Comparison of ENCODE assay signal across 26 cellular contexts in genomic region chr11:31139479-31139878, GRCh38.
"Had no signal": no experiment of that assay in that cellular context is flagged by ENCODE, and none has a peak within 500 bp of the region (broad histone marks: within the 10 kb centered on the region; RNA-seq: fewer than 3 reads in every experiment).

No MANE protein-coding gene starts in this region.

- DNase-seq: activated CD4-positive, alpha-beta memory T cell treated with anti-CD3 and anti-CD28 coated beads, Interleukin-2, amount 10 ng/mL, durations not matched to agents 7 days and 5 days; activated CD4-positive, alpha-beta T cell treated with anti-CD3 and anti-CD28 coated beads for 1 hour; activated CD4-positive, alpha-beta T cell treated with anti-CD3 and anti-CD28 coated beads for 4 hours; activated CD4-positive, alpha-beta T cell treated with anti-CD3 and anti-CD28 coated beads, Interleukin-2, amount 10 ng/mL, durations not matched to agents 7 days and 5 days; activated CD4-positive, alpha-beta T cell treated with anti-CD3 and anti-CD28 coated beads, Interleukin-2, amount 50 U/mL, for 4 hours; activated CD8-positive, alpha-beta memory T cell treated with anti-CD3 and anti-CD28 coated beads, Interleukin-2, amount 50 U/mL, for 48 hours; activated gamma-delta T cell; activated naive CD4-positive, alpha-beta T cell; activated naive CD4-positive, alpha-beta T cell treated with anti-CD3 and anti-CD28 coated beads, Interleukin-2, amount 10 ng/mL, durations not matched to agents 7 days and 5 days; activated naive CD8-positive, alpha-beta T cell treated with anti-CD3 and anti-CD28 coated beads, Interleukin-2, amount 10 ng/mL, durations not matched to agents 7 days and 5 days; activated T-cell treated with anti-CD3 and anti-CD28 coated beads for 4 hours; activated T-cell treated with anti-CD3 and anti-CD28 coated beads, Interleukin-2, amount 50 U/mL, for 24 hours; activated T-cell treated with anti-CD3 and anti-CD28 coated beads, Interleukin-2, amount 50 U/mL, for 72 hours; central memory CD4-positive, alpha-beta T cell; cerebellar nuclear complex; colonic mucosa; effector CD8-positive, alpha-beta T cell; esophagus squamous epithelium; head of caudate nucleus; T-helper 2 cell had no signal

- H3K4me3 Mint-ChIP-seq: activated CD4-positive, alpha-beta memory T cell treated with anti-CD3 and anti-CD28 coated beads, Interleukin-2, amount 10 ng/mL, durations not matched to agents 7 days and 5 days; activated CD4-positive, alpha-beta T cell treated with anti-CD3 and anti-CD28 coated beads, Interleukin-2, amount 10 ng/mL, durations not matched to agents 7 days and 5 days; activated naive CD4-positive, alpha-beta T cell treated with anti-CD3 and anti-CD28 coated beads, Interleukin-2, amount 10 ng/mL, durations not matched to agents 7 days and 5 days; activated naive CD8-positive, alpha-beta T cell treated with anti-CD3 and anti-CD28 coated beads, Interleukin-2, amount 10 ng/mL, durations not matched to agents 7 days and 5 days; activated T-cell treated with anti-CD3 and anti-CD28 coated beads, Interleukin-2, amount 50 U/mL, for 24 hours; activated T-cell treated with anti-CD3 and anti-CD28 coated beads, Interleukin-2, amount 50 U/mL, for 72 hours; brain had no signal

- H3K27me3 Mint-ChIP-seq: activated CD4-positive, alpha-beta T cell treated with anti-CD3 and anti-CD28 coated beads, Interleukin-2, amount 10 ng/mL, durations not matched to agents 7 days and 5 days; activated naive CD4-positive, alpha-beta T cell treated with anti-CD3 and anti-CD28 coated beads, Interleukin-2, amount 10 ng/mL, durations not matched to agents 7 days and 5 days had no signal

- H3K27ac ChIP-seq: ascending aorta, breast epithelium, cardiac muscle cell, colonic mucosa, epithelial cell of prostate, esophagus squamous epithelium had no signal

- H3K9me3 ChIP-seq: ascending aorta, breast epithelium, colonic mucosa, esophagus squamous epithelium had no signal

- ATAC-seq: activated naive CD4-positive, alpha-beta T cell treated with anti-CD3 and anti-CD28 coated beads, Interleukin-2, amount 50 U/mL, for 72 hours; activated T-cell treated with anti-CD3 and anti-CD28 coated beads, Interleukin-2, amount 50 U/mL, for 72 hours had no signal

- H3K9me3 Mint-ChIP-seq: activated CD4-positive, alpha-beta memory T cell treated with anti-CD3 and anti-CD28 coated beads, Interleukin-2, amount 10 ng/mL, durations not matched to agents 7 days and 5 days; activated CD4-positive, alpha-beta T cell treated with anti-CD3 and anti-CD28 coated beads, Interleukin-2, amount 10 ng/mL, durations not matched to agents 7 days and 5 days; activated naive CD4-positive, alpha-beta T cell treated with anti-CD3 and anti-CD28 coated beads, Interleukin-2, amount 10 ng/mL, durations not matched to agents 7 days and 5 days; activated naive CD4-positive, alpha-beta T cell treated with anti-CD3 and anti-CD28 coated beads, Interleukin-2, amount 50 U/mL, for 72 hours; activated naive CD8-positive, alpha-beta T cell treated with anti-CD3 and anti-CD28 coated beads, Interleukin-2, amount 10 ng/mL, durations not matched to agents 7 days and 5 days; activated T-cell treated with anti-CD3 and anti-CD28 coated beads, Interleukin-2, amount 50 U/mL, for 24 hours; activated T-cell treated with anti-CD3 and anti-CD28 coated beads, Interleukin-2, amount 50 U/mL, for 72 hours; brain had no signal

- H3K4me1 Mint-ChIP-seq: activated CD4-positive, alpha-beta memory T cell treated with anti-CD3 and anti-CD28 coated beads, Interleukin-2, amount 10 ng/mL, durations not matched to agents 7 days and 5 days; activated CD4-positive, alpha-beta T cell treated with anti-CD3 and anti-CD28 coated beads, Interleukin-2, amount 10 ng/mL, durations not matched to agents 7 days and 5 days; activated naive CD4-positive, alpha-beta T cell treated with anti-CD3 and anti-CD28 coated beads, Interleukin-2, amount 10 ng/mL, durations not matched to agents 7 days and 5 days; activated naive CD8-positive, alpha-beta T cell treated with anti-CD3 and anti-CD28 coated beads, Interleukin-2, amount 10 ng/mL, durations not matched to agents 7 days and 5 days had no signal

- H3K36me3 Mint-ChIP-seq: activated naive CD4-positive, alpha-beta T cell treated with anti-CD3 and anti-CD28 coated beads, Interleukin-2, amount 10 ng/mL, durations not matched to agents 7 days and 5 days; activated naive CD4-positive, alpha-beta T cell treated with anti-CD3 and anti-CD28 coated beads, Interleukin-2, amount 50 U/mL, for 72 hours; activated naive CD8-positive, alpha-beta T cell treated with anti-CD3 and anti-CD28 coated beads, Interleukin-2, amount 10 ng/mL, durations not matched to agents 7 days and 5 days; brain had no signal

- H3K36me3 ChIP-seq: ascending aorta, breast epithelium, cardiac muscle cell, colonic mucosa, esophagus squamous epithelium had no signal

- H3K4me1 ChIP-seq: ascending aorta, breast epithelium, colonic mucosa, esophagus squamous epithelium had no signal

- H3K4me3 ChIP-seq: ascending aorta, breast epithelium, cardiac muscle cell, colonic mucosa, esophagus squamous epithelium had no signal

- H3K27me3 ChIP-seq: ascending aorta, breast epithelium, cardiac muscle cell, colonic mucosa, esophagus squamous epithelium had no signal

- H3K27ac Mint-ChIP-seq: activated CD4-positive, alpha-beta memory T cell treated with anti-CD3 and anti-CD28 coated beads, Interleukin-2, amount 10 ng/mL, durations not matched to agents 7 days and 5 days; activated CD4-positive, alpha-beta T cell treated with anti-CD3 and anti-CD28 coated beads, Interleukin-2, amount 10 ng/mL, durations not matched to agents 7 days and 5 days; activated naive CD4-positive, alpha-beta T cell treated with anti-CD3 and anti-CD28 coated beads, Interleukin-2, amount 10 ng/mL, durations not matched to agents 7 days and 5 days; activated naive CD4-positive, alpha-beta T cell treated with anti-CD3 and anti-CD28 coated beads, Interleukin-2, amount 50 U/mL, for 72 hours; activated naive CD8-positive, alpha-beta T cell treated with anti-CD3 and anti-CD28 coated beads, Interleukin-2, amount 10 ng/mL, durations not matched to agents 7 days and 5 days; activated T-cell treated with anti-CD3 and anti-CD28 coated beads, Interleukin-2, amount 50 U/mL, for 24 hours; activated T-cell treated with anti-CD3 and anti-CD28 coated beads, Interleukin-2, amount 50 U/mL, for 72 hours; brain had no signal
